ENCODE assay signal across 10 cellular contexts in the genomic region with DNA sequence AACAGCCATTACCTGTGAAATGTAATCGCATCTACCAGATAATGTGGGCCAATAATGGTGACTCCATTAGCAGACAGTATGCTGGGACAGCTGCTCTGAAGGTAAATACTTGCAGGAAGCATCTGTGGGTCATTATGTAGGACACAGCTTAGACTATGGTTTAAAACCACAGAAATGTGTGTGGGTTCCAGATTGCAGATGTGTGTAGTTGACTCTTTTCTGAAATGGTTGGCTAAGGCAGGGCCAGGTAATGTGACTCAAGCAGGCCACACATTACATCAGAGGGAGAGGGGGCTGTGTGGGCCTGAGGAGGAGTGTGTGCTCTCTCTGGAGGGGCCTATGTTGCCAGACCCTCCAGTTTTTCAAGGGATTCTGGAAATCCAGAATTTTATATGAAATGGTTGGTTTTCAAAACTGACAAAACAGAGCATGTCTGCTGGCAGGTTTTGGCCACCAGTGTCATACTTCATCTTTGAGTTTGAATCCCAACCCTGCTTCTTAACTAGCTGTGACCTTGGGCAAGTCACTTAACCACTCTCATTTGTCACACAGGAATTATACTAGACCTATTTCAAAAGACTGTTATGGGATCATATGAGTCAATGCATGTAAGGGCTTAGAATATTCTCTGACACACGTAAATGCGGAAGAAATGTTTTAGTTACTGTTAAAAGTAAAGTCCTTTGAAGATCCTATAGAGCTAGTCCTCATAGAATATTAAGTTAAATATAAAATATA.
A peak's percentile ranks its signal among the peaks of the same experiment; 100 is the strongest.
DNase-seq lines count a peak whose midpoint lies in the region; ATAC-seq and TF ChIP-seq lines count a peak whose summit lies in the region.
"Had no signal": no experiment of that assay in that cellular context is flagged by ENCODE, and none has a peak within 500 bp of the region (broad histone marks: within the 10 kb centered on the region; RNA-seq: fewer than 3 reads in every experiment).

No MANE protein-coding gene starts in this region.

- no peaks in the 10 kb centered on the region for H3K9me3 Mint-ChIP-seq in T-helper 1 cell treated with Interleukin-12 subunit alpha and Interleukin-12 subunit beta and Interleukin-4 antibody, amounts not matched to agents 30 μg/mL and 1 μg/mL, for 36 hours
- H3K9me3 Mint-ChIP-seq in naive thymus-derived CD4-positive, alpha-beta T cell: no peaks in the 10 kb centered on the region

- H3K27me3 ChIP-seq in naive thymus-derived CD4-positive, alpha-beta T cell (ENCODE audit: control insufficient read depth in 2 of 2, insufficient read depth in 2 of 2, low read length in 2 of 2): no peaks in the 10 kb centered on the region
- no peaks in the 10 kb centered on the region for H3K27me3 ChIP-seq in stomach

- H3K9me3 ChIP-seq in naive thymus-derived CD4-positive, alpha-beta T cell (ENCODE audit: control insufficient read depth in 2 of 3, low read length in 3 of 3): no peaks in the 10 kb centered on the region
- no peaks in the 10 kb centered on the region for H3K9me3 ChIP-seq in stomach

- H3K36me3 ChIP-seq in naive thymus-derived CD4-positive, alpha-beta T cell (ENCODE audit: control insufficient read depth in 2 of 3, insufficient read depth in 3 of 3, low read length in 3 of 3): peaks cover 0 to 11% (median 3%) of the 10 kb centered on the region in 3 experiments
- peaks cover 6 to 45% (median 29%) of the 10 kb centered on the region in 4 donors for H3K36me3 ChIP-seq in stomach

- H3K4me1 ChIP-seq in naive thymus-derived CD4-positive, alpha-beta T cell (ENCODE audit: control insufficient read depth in 2 of 2, insufficient read depth in 2 of 2, low read length in 2 of 2): no peaks in the 10 kb centered on the region
- H3K4me1 ChIP-seq in stomach: no peaks in the 10 kb centered on the region

- H3K27me3 Mint-ChIP-seq in T-helper 1 cell treated with Interleukin-12 subunit alpha and Interleukin-12 subunit beta and Interleukin-4 antibody, amounts not matched to agents 30 μg/mL and 1 μg/mL, for 36 hours (ENCODE audit: low read depth): no peaks in the 10 kb centered on the region
- no peaks in the 10 kb centered on the region for H3K27me3 Mint-ChIP-seq in naive thymus-derived CD4-positive, alpha-beta T cell
- H3K27me3 Mint-ChIP-seq: activated naive CD8-positive, alpha-beta T cell had no signal

- 87 to 98% (median 95%) methylated on average over 3 of the region's 3 CpGs for WGBS in stomach, 5 donors

- no peak for TF ChIP-seq EP300 in stomach (IDR thresholded peaks at IDR 0.05)

- H3K4me3 ChIP-seq in naive thymus-derived CD4-positive, alpha-beta T cell (ENCODE audit: low read length): no peak overlapping the region
- H3K4me3 ChIP-seq in stomach: no peak overlapping the region

- TF ChIP-seq CTCF in stomach (IDR thresholded peaks at IDR 0.05): no peak

- POLR2A ChIA-PET in naive thymus-derived CD4-positive, alpha-beta T cell (lab: Charles Lee): no interaction called here

- no peak overlapping the region for H3K4me3 Mint-ChIP-seq in T-helper 1 cell treated with Interleukin-12 subunit alpha and Interleukin-12 subunit beta and Interleukin-4 antibody, amounts not matched to agents 30 μg/mL and 1 μg/mL, for 36 hours
- no peak overlapping the region for H3K4me3 Mint-ChIP-seq in naive thymus-derived CD4-positive, alpha-beta T cell
- H3K4me3 Mint-ChIP-seq: activated naive CD8-positive, alpha-beta T cell had no signal

- no peak overlapping the region for H3K27ac ChIP-seq in naive thymus-derived CD4-positive, alpha-beta T cell (ENCODE audit: low read depth, low read length)
- no peak overlapping the region for H3K27ac ChIP-seq in stomach

- H3K4me1 Mint-ChIP-seq in T-helper 1 cell treated with Interleukin-12 subunit alpha and Interleukin-12 subunit beta and Interleukin-4 antibody, amounts not matched to agents 30 μg/mL and 1 μg/mL, for 36 hours (ENCODE audit: low read depth): peaks cover 5% of the 10 kb centered on the region
- H3K4me1 Mint-ChIP-seq in naive thymus-derived CD4-positive, alpha-beta T cell: peaks cover 0 to 4% (median 0%) of the 10 kb centered on the region in 7 donors

- DNase-seq in NCI-H2107 treated with DMSO at 0.1 percent for 48 hours (lab: John Stamatoyannopoulos, UW; ENCODE audit: unreplicated experiment) (peak; percentile 29), NCI-H2107 (lab: John Stamatoyannopoulos, UW) (no peak), stomach (no peak), NCI-H1694 treated with DMSO at 0.1 percent for 48 hours (lab: John Stamatoyannopoulos, UW) (no peak)
- DNase-seq in naive thymus-derived CD4-positive, alpha-beta T cell: no peak
- DNase-seq: stimulated activated CD4-positive, alpha-beta T cell treated with anti-CD3 and anti-CD28 coated beads, Interleukin-4, amount 100 ng/mL, for 4 hours had no signal

- ATAC-seq in HG02981 (IDR thresholded peaks at IDR 0.05; ENCODE audit: unreplicated experiment): peak; percentile 84
- peak; percentile 24 for ATAC-seq in naive thymus-derived CD4-positive, alpha-beta T cell
- ATAC-seq in HG03159 (IDR thresholded peaks at IDR 0.05; ENCODE audit: unreplicated experiment): no peak

- CTCF ChIA-PET in naive thymus-derived CD4-positive, alpha-beta T cell (lab: Charles Lee): no interaction called here

- H3K27ac Mint-ChIP-seq in T-helper 1 cell treated with Interleukin-12 subunit alpha and Interleukin-12 subunit beta and Interleukin-4 antibody, amounts not matched to agents 30 μg/mL and 1 μg/mL, for 36 hours: peak overlapping the region; percentile 55
- H3K27ac Mint-ChIP-seq in naive thymus-derived CD4-positive, alpha-beta T cell: no peak overlapping the region
- H3K27ac Mint-ChIP-seq: activated naive CD8-positive, alpha-beta T cell had no signal

- intact Hi-C loops in naive thymus-derived CD4-positive, alpha-beta T cell (cut with micrococcal nuclease): no loop called here
- intact Hi-C loops in stomach (cut with DNase I; ENCODE audit: low total_unique reads): no loop called here

- TF ChIP-seq POLR2A in stomach (IDR thresholded peaks at IDR 0.05): no peak

- H3K36me3 Mint-ChIP-seq in T-helper 1 cell treated with Interleukin-12 subunit alpha and Interleukin-12 subunit beta and Interleukin-4 antibody, amounts not matched to agents 30 μg/mL and 1 μg/mL, for 36 hours (ENCODE audit: low read depth): no peaks in the 10 kb centered on the region
- H3K36me3 Mint-ChIP-seq in naive thymus-derived CD4-positive, alpha-beta T cell: peaks cover 0 to 19% (median 4%) of the 10 kb centered on the region in 5 donors
